ENCODE assay signal across 19 cellular contexts in the genomic region with DNA sequence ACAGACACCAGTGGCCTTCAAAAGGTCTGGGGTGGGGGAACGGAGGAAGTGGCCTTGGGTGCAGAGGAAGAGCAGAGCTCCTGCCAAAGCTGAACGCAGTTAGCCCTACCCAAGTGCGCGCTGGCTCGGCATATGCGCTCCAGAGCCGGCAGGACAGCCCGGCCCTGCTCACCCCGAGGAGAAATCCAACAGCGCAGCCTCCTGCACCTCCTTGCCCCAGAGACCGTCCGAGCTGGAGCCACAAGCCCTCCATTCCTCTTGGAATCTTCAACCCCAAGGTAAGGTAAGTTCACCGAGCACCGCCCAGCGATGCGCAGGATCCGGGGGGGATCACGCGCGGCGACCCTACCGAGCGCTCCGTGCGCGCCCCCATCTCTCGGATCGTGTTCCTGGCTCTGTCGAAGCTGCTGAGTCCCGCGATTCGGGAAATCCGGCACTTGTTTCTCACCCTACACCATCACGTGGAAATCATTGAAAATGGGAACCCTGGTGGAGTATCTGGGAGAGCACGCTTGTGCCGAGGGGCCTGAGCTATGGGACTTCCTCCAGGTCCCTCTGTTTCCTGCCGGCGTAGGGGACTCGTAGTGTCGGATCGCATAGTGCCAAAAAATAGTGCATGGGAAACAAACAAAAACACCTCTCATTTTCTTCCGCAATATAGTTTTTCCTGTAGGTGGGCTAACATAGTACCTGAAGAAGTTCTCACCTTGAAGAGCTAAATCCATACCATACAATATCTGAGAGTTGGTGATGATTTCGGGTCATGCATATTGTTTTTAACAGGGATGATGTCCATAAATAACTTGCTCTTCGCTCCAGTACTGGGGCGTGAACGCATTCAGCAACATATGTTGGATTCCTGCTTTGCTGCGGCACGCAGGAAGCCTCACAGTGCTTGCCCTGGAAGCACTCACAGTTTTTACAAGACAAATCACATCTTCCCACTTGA. TPM values are rescaled to one million over a fixed set of nuclear protein-coding genes. Genes with fewer than 3 reads are reported as not detected.
DNase-seq lines count a peak whose midpoint lies in the region; FAIRE-seq and TF ChIP-seq lines count a peak whose summit lies in the region.
"Had no signal": no experiment of that assay in that cellular context is flagged by ENCODE, and none has a peak within 500 bp of the region (broad histone marks: within the 10 kb centered on the region; RNA-seq: fewer than 3 reads in every experiment).

No MANE protein-coding gene starts in this region.

- no peak overlapping the region for H2BK12ac ChIP-seq in neuronal stem cell (ENCODE audit: low read length)

- H3K9me3 ChIP-seq in HUES6 (ENCODE audit: control insufficient read depth, insufficient read depth, low read depth, low read length), result no peaks in the 10 kb centered on the region
- no peaks in the 10 kb centered on the region for H3K9me3 ChIP-seq in endothelial cell of umbilical vein (replicated peaks; ENCODE audit: control insufficient read depth, insufficient read depth, low read length)
- H3K9me3 ChIP-seq in neuronal stem cell (replicated peaks in 1 of 2; ENCODE audit: control insufficient read depth in 2 of 2, insufficient read depth in 1 of 2, low read depth in 1 of 2, low read length in 2 of 2), result no peaks in the 10 kb centered on the region
- H3K9me3 ChIP-seq in HAP-1, result 0 out of 2 replicates have a peak, but pooled peaks cover 4% of the 10 kb centered on the region

- TF ChIP-seq POLR2A in endothelial cell of umbilical vein (IDR thresholded peaks at IDR 0.05; ENCODE audit: low read depth, low read length), result no peak

- DNase-seq in ELF-1 (ENCODE audit: low read depth, low spot score) (peak; percentile 34), endothelial cell of umbilical vein (ENCODE audit: low read depth, low spot score) (no peak), neuronal stem cell (ENCODE audit: low spot score) (no peak), NCI-H1694 (lab: John Stamatoyannopoulos, UW) (no peak), HAP-1 (ENCODE audit: low spot score in 2 of 2) (no peak), KG1 (lab: John Stamatoyannopoulos, UW) (no peak)
- DNase-seq: Calu3; CD4-positive, alpha-beta T cell; DND-41; NCI-H1092; NCI-H1694 treated with DMSO at 0.1 percent for 48 hours; NCI-H69; NK-92 treated with Interleukin-12 subunit alpha and Interleukin-12 subunit beta, amount 100 ng/mL, for 24 hours; OCI-M1; RPMI8226 had no signal

- no peak overlapping the region for H2AFZ ChIP-seq in endothelial cell of umbilical vein (ENCODE audit: low read depth, low read length)
- no peak overlapping the region for H2AFZ ChIP-seq in neuronal stem cell (ENCODE audit: low read length)

- no peak for FAIRE-seq in endothelial cell of umbilical vein (lab: Jason Lieb, UNC)

- no peak overlapping the region for H4K8ac ChIP-seq in neuronal stem cell (ENCODE audit: low read depth, low read length)

- no peak overlapping the region for H3K4ac ChIP-seq in neuronal stem cell (ENCODE audit: low read length)

- H3K79me1 ChIP-seq in neuronal stem cell (ENCODE audit: low read depth, low read length), result no peaks in the 10 kb centered on the region

- H3K27ac ChIP-seq in HUES6 (ENCODE audit: low read depth, low read length), result no peak overlapping the region
- no peak overlapping the region for H3K27ac ChIP-seq in endothelial cell of umbilical vein (ENCODE audit: insufficient read depth, low read depth, low read length)
- no peak overlapping the region for H3K27ac ChIP-seq in neuronal stem cell (replicated peaks; ENCODE audit: low read length)
- H3K27ac ChIP-seq: KMS-11 had no signal

- in situ Hi-C loops in HAP-1 (cut with MboI; ENCODE audit: low sequenced_read_pairs), result no loop called here

- no peak overlapping the region for H4K91ac ChIP-seq in neuronal stem cell (ENCODE audit: low read depth, low read length, poor library complexity)

- H3K9ac ChIP-seq in HUES6 (ENCODE audit: low read length), result no peak overlapping the region
- no peak overlapping the region for H3K9ac ChIP-seq in endothelial cell of umbilical vein (replicated peaks; ENCODE audit: extremely low read depth, insufficient read depth, low read length)
- H3K9ac ChIP-seq in neuronal stem cell (ENCODE audit: low read depth, low read length, poor library complexity), result no peak overlapping the region
- H3K9ac ChIP-seq: KMS-11 had no signal

- TF ChIP-seq CTCF in endothelial cell of umbilical vein (IDR thresholded peaks at IDR 0.05; ENCODE audit: extremely low read depth in 1 of 2, insufficient read depth in 1 of 2, low read depth in 1 of 2, low read length in 2 of 2), result no peak

- H3K27me3 ChIP-seq in HUES6 (ENCODE audit: control insufficient read depth, insufficient read depth, low read length) (peaks cover 100% of the 10 kb centered on the region), endothelial cell of umbilical vein (ENCODE audit: control insufficient read depth in 2 of 2, insufficient read depth in 2 of 2, low read length in 2 of 2) (peaks cover 61 to 77% of the 10 kb centered on the region in 2 experiments), neuronal stem cell (ENCODE audit: control insufficient read depth in 3 of 3, insufficient read depth in 3 of 3, low read depth in 1 of 3, low read length in 3 of 3) (peaks cover 49 to 81% (median 77%) of the 10 kb centered on the region in 3 experiments), HAP-1 (ENCODE audit: low read depth) (0 out of 2 replicates have a peak, but pooled peaks cover 9% of the 10 kb centered on the region)

- H2BK5ac ChIP-seq in neuronal stem cell (ENCODE audit: low read length), result no peak overlapping the region

- no TSS peak for BruUV-seq in endothelial cell of umbilical vein (replicated peaks; lab: Mats Ljungman, UMichigan)

- H4K20me1 ChIP-seq in endothelial cell of umbilical vein (replicated peaks; ENCODE audit: control insufficient read depth, extremely low read depth, insufficient read depth, low read length), result no peaks in the 10 kb centered on the region

- peak overlapping the region; percentile 13 for H3K23ac ChIP-seq in neuronal stem cell (ENCODE audit: low read depth, low read length, poor library complexity)

- no peaks in the 10 kb centered on the region for H3K9me1 ChIP-seq in endothelial cell of umbilical vein (replicated peaks; ENCODE audit: control insufficient read depth, extremely low read depth, insufficient read depth, low read length)

- no peaks in the 10 kb centered on the region for H3K79me2 ChIP-seq in endothelial cell of umbilical vein (ENCODE audit: control insufficient read depth, insufficient read depth, low read length)

- peak overlapping the region; percentile 24; the same call in 1 of the 2 replicates for H3K4me3 ChIP-seq in HUES6 (ENCODE audit: low read depth, low read length)
- H3K4me3 ChIP-seq in endothelial cell of umbilical vein (replicated peaks in 1 of 3; ENCODE audit: insufficient read depth in 1 of 3, low read depth in 1 of 3, low read length in 3 of 3), result no peak overlapping the region
- peak overlapping the region in 1 of 2 donors; percentile 8 for H3K4me3 ChIP-seq in neuronal stem cell (ENCODE audit: low read length in 2 of 2)
- no peak overlapping the region for H3K4me3 ChIP-seq in HAP-1

- dilution Hi-C loops in endothelial cell of umbilical vein (cut with MboI; ENCODE audit: extremely low pct_ligation_motif_present, low sequenced_read_pairs), result no loop called here

- no peak overlapping the region for H3K4me2 ChIP-seq in endothelial cell of umbilical vein (ENCODE audit: insufficient read depth, low read length)
- no peak overlapping the region for H3K4me2 ChIP-seq in neuronal stem cell (ENCODE audit: insufficient read depth, low read length, poor library complexity, severe bottlenecking)
- H3K4me2 ChIP-seq: KMS-11 had no signal

- no peaks in the 10 kb centered on the region for H3K36me3 ChIP-seq in HUES6 (ENCODE audit: control insufficient read depth, insufficient read depth, low read length)
- no peaks in the 10 kb centered on the region for H3K36me3 ChIP-seq in endothelial cell of umbilical vein (ENCODE audit: control insufficient read depth in 2 of 2, extremely low read depth in 1 of 2, insufficient read depth in 2 of 2, low read length in 2 of 2)
- no peaks in the 10 kb centered on the region for H3K36me3 ChIP-seq in neuronal stem cell (replicated peaks in 1 of 2; ENCODE audit: control insufficient read depth in 2 of 2, insufficient read depth in 2 of 2, low read length in 2 of 2)
- H3K36me3 ChIP-seq in HAP-1 (replicated peaks), result no peaks in the 10 kb centered on the region

- H2BK120ac ChIP-seq in neuronal stem cell (ENCODE audit: low read depth, low read length), result no peak overlapping the region

- CTCF ChIA-PET in endothelial cell of umbilical vein (lab: Charles Lee), result interaction anchor here (1.2 kb wide), 1 partner anchor 60 kb away, joined by 5 read pairs; no protein-coding TSS in a partner anchor

- no peak overlapping the region for H2BK15ac ChIP-seq in neuronal stem cell (ENCODE audit: low read length)

- no peak overlapping the region for H3K18ac ChIP-seq in neuronal stem cell (ENCODE audit: low read length)

- H3K4me1 ChIP-seq in HUES6 (ENCODE audit: control insufficient read depth, insufficient read depth, low read length), result peaks cover 12% of the 10 kb centered on the region; the same call in 1 of the 2 replicates
- H3K4me1 ChIP-seq in endothelial cell of umbilical vein (ENCODE audit: control insufficient read depth, extremely low read depth, insufficient read depth, low read length), result no peaks in the 10 kb centered on the region
- H3K4me1 ChIP-seq in neuronal stem cell (ENCODE audit: control insufficient read depth in 2 of 2, insufficient read depth in 1 of 2, low read depth in 1 of 2, low read length in 2 of 2), result no peaks in the 10 kb centered on the region
- no peaks in the 10 kb centered on the region for H3K4me1 ChIP-seq in HAP-1

- WGBS in neuronal stem cell (ENCODE audit: extremely low coverage in 2 of 2, insufficient read length in 2 of 2, insufficient replicate concordance in 1 of 2), 2 donors, result no CpG with 5 or more reads among the region's 48 CpGs

- peak overlapping the region; percentile 72 for H3K14ac ChIP-seq in neuronal stem cell (ENCODE audit: low read length)

- intact Hi-C loops in endothelial cell of umbilical vein (cut with micrococcal nuclease), result no loop called here

- POLR2A ChIA-PET in endothelial cell of umbilical vein (lab: Charles Lee), result no interaction called here

- no peak overlapping the region for H2AK5ac ChIP-seq in neuronal stem cell (ENCODE audit: low read depth, low read length)

RNA-seq across cellular contexts. Expression of gene PDX1, which starts 9.3 kb away (rescaled TPM):
- not detected in 2 replicates for total RNA-seq in endothelial cell of umbilical vein
- polyA plus RNA-seq in endothelial cell of umbilical vein, result not detected in 2 replicates
- polyA plus RNA-seq in endothelial cell of umbilical vein (2011; cell fraction: cytosol; rRNA removed), result not detected in 2 replicates
- not detected in 2 replicates for polyA plus RNA-seq in endothelial cell of umbilical vein (2011; cell fraction: nucleus; rRNA removed)
- polyA plus RNA-seq in endothelial cell of umbilical vein (2012), result not detected in 2 replicates
- not detected in 2 replicates for polyA minus RNA-seq in endothelial cell of umbilical vein
- not detected for polyA minus RNA-seq in endothelial cell of umbilical vein (2011; cell fraction: cytosol; rRNA and poly(A)+ RNA removed)
- not detected in 2 replicates for polyA minus RNA-seq in endothelial cell of umbilical vein (2011; cell fraction: nucleus; rRNA and poly(A)+ RNA removed)
- polyA plus RNA-seq in neuronal stem cell (2013, experiment 1 of 2), result not detected
- polyA plus RNA-seq in neuronal stem cell (2013, experiment 2 of 2), result not detected
- total RNA-seq: CD4-positive, alpha-beta T cell; H4 had no signal

RNA-seq across cellular contexts. Expression of gene CDX2, which starts 40.0 kb away (rescaled TPM):
- not detected in 2 replicates for total RNA-seq in endothelial cell of umbilical vein
- not detected in 2 replicates for polyA plus RNA-seq in endothelial cell of umbilical vein
- polyA plus RNA-seq in endothelial cell of umbilical vein (2011; cell fraction: cytosol; rRNA removed), result not detected in 2 replicates
- polyA plus RNA-seq in endothelial cell of umbilical vein (2011; cell fraction: nucleus; rRNA removed), result not detected in 2 replicates
- not detected in 2 replicates for polyA plus RNA-seq in endothelial cell of umbilical vein (2012)
- not detected in 2 replicates for polyA minus RNA-seq in endothelial cell of umbilical vein
- not detected for polyA minus RNA-seq in endothelial cell of umbilical vein (2011; cell fraction: cytosol; rRNA and poly(A)+ RNA removed)
- polyA minus RNA-seq in endothelial cell of umbilical vein (2011; cell fraction: nucleus; rRNA and poly(A)+ RNA removed), result not detected in 2 replicates
- polyA plus RNA-seq in neuronal stem cell (2013, experiment 1 of 2), result 0.03 TPM
- 0.03 TPM for polyA plus RNA-seq in neuronal stem cell (2013, experiment 2 of 2)
- total RNA-seq: Calu3; CD4-positive, alpha-beta T cell; H4; MCF 10A had no signal

RNA-seq across cellular contexts. Expression of gene URAD, which starts 59.4 kb away (rescaled TPM):
- not detected in 2 replicates for total RNA-seq in endothelial cell of umbilical vein
- not detected in 2 replicates for polyA plus RNA-seq in endothelial cell of umbilical vein
- not detected in 2 replicates for polyA plus RNA-seq in endothelial cell of umbilical vein (2011; cell fraction: cytosol; rRNA removed)
- polyA plus RNA-seq in endothelial cell of umbilical vein (2011; cell fraction: nucleus; rRNA removed), result not detected in 2 replicates
- not detected in 2 replicates for polyA plus RNA-seq in endothelial cell of umbilical vein (2012)
- not detected in 2 replicates for polyA minus RNA-seq in endothelial cell of umbilical vein
- polyA minus RNA-seq in endothelial cell of umbilical vein (2011; cell fraction: cytosol; rRNA and poly(A)+ RNA removed), result not detected
- polyA minus RNA-seq in endothelial cell of umbilical vein (2011; cell fraction: nucleus; rRNA and poly(A)+ RNA removed), result not detected in 2 replicates
- polyA plus RNA-seq in neuronal stem cell (2013, experiment 1 of 2), result not detected
- polyA plus RNA-seq in neuronal stem cell (2013, experiment 2 of 2), result not detected
- total RNA-seq: Calu3; CD4-positive, alpha-beta T cell; H4; MCF 10A had no signal
